1 cellular context compared by ENCODE assay signal in genomic region chr5:181188700-181189362, GRCh38.
TF ChIP-seq lines count a peak whose summit lies in the region.

No MANE protein-coding gene starts in this region.

TF ChIP-seq in HepG2, 621 proteins besides CTCF, POLR2A, EP300 and RAD21 (continued from another document and continues in another):
- TF ChIP-seq ZNF644 (CRISPR knock-in tag; IDR thresholded peaks at IDR 0.05; ENCODE audit: low read depth) (no peak), KLF12 (CRISPR knock-in tag; IDR thresholded peaks at IDR 0.05; ENCODE audit: borderline replicate concordance) (no peak), PHF8 (CRISPR knock-in tag; IDR thresholded peaks at IDR 0.05) (peak; percentile 41), ZNF615 (CRISPR knock-in tag; IDR thresholded peaks at IDR 0.05; ENCODE audit: borderline replicate concordance) (0 out of 2 replicates have a peak, but pooled peaks have one; percentile 17), ELF4 (CRISPR knock-in tag; IDR thresholded peaks at IDR 0.05; ENCODE audit: borderline replicate concordance) (no peak), MYC (CRISPR knock-in tag; IDR thresholded peaks at IDR 0.05; ENCODE audit: borderline replicate concordance) (0 out of 2 replicates have a peak, but pooled peaks have one; percentile 4), ESRRA (CRISPR knock-in tag; IDR thresholded peaks at IDR 0.05; ENCODE audit: low read depth) (no peak), RNF2 (conservative IDR thresholded peaks at IDR 0.05; ENCODE audit: low read depth) (no peak), ZSCAN31 (CRISPR knock-in tag; IDR thresholded peaks at IDR 0.05; ENCODE audit: low read depth) (no peak; the same call in 1 of the 2 replicates), WIZ (CRISPR knock-in tag; IDR thresholded peaks at IDR 0.05) (no peak), TFE3 (CRISPR knock-in tag; IDR thresholded peaks at IDR 0.05) (no peak), ZNF383 (CRISPR knock-in tag; IDR thresholded peaks at IDR 0.05; ENCODE audit: borderline replicate concordance) (no peak), TFDP1 (CRISPR knock-in tag; IDR thresholded peaks at IDR 0.05; ENCODE audit: borderline replicate concordance) (no peak), PTBP1 (IDR thresholded peaks at IDR 0.05; ENCODE audit: low read depth, low read length, poor library complexity, severe bottlenecking) (no peak), SNAPC4 (CRISPR knock-in tag; IDR thresholded peaks at IDR 0.05) (0 out of 2 replicates have a peak, but pooled peaks have one; percentile 7), YEATS2 (CRISPR knock-in tag; IDR thresholded peaks at IDR 0.05; ENCODE audit: borderline replicate concordance) (no peak), TRAFD1 (CRISPR knock-in tag; IDR thresholded peaks at IDR 0.05; ENCODE audit: borderline replicate concordance) (no peak), ZNF33A (CRISPR knock-in tag; IDR thresholded peaks at IDR 0.05; ENCODE audit: borderline replicate concordance) (no peak), CHCHD3 (CRISPR knock-in tag; IDR thresholded peaks at IDR 0.05) (no peak), ATM (IDR thresholded peaks at IDR 0.05; ENCODE audit: borderline replicate concordance) (no peak), ZNF337 (CRISPR knock-in tag; IDR thresholded peaks at IDR 0.05; ENCODE audit: borderline replicate concordance, low read depth) (no peak), CREBL2 (CRISPR knock-in tag; IDR thresholded peaks at IDR 0.05; ENCODE audit: borderline replicate concordance) (no peak), MTF2 (CRISPR knock-in tag; IDR thresholded peaks at IDR 0.05; ENCODE audit: borderline replicate concordance) (no peak), ZMYM4 (CRISPR knock-in tag; IDR thresholded peaks at IDR 0.05) (no peak), ZNF232 (CRISPR knock-in tag; IDR thresholded peaks at IDR 0.05; ENCODE audit: borderline replicate concordance) (0 out of 2 replicates have a peak, but pooled peaks have one; percentile 17), PREB (CRISPR knock-in tag; IDR thresholded peaks at IDR 0.05) (no peak), POLR2G (IDR thresholded peaks at IDR 0.05; ENCODE audit: low read depth, low read length) (no peak), ZNF503 (CRISPR knock-in tag; IDR thresholded peaks at IDR 0.05) (no peak), ZNF44 (CRISPR knock-in tag; IDR thresholded peaks at IDR 0.05) (no peak), ZNF710 (CRISPR knock-in tag; IDR thresholded peaks at IDR 0.05; ENCODE audit: borderline replicate concordance) (no peak), MLLT10 (CRISPR knock-in tag; IDR thresholded peaks at IDR 0.05) (no peak), SP1 (IDR thresholded peaks at IDR 0.05) (no peak), SP1 (CRISPR knock-in tag; IDR thresholded peaks at IDR 0.05) (no peak), PRMT3 (CRISPR knock-in tag; IDR thresholded peaks at IDR 0.05; ENCODE audit: borderline replicate concordance, low read depth) (no peak), ZNF766 (CRISPR knock-in tag; IDR thresholded peaks at IDR 0.05; ENCODE audit: borderline replicate concordance) (no peak; the same call in 1 of the 2 replicates), NONO (IDR thresholded peaks at IDR 0.05) (no peak), NONO (CRISPR knock-in tag; conservative IDR thresholded peaks at IDR 0.05) (no peak), MXI1 (IDR thresholded peaks at IDR 0.05; ENCODE audit: borderline replicate concordance, low read depth, low read length) (no peak), ISX (CRISPR knock-in tag; conservative IDR thresholded peaks at IDR 0.05) (no peak), BRF2 (CRISPR knock-in tag; IDR thresholded peaks at IDR 0.05) (no peak), ZNF772 (CRISPR knock-in tag; IDR thresholded peaks at IDR 0.05) (no peak), ARID5B (CRISPR knock-in tag; IDR thresholded peaks at IDR 0.05) (no peak), MIXL1 (CRISPR knock-in tag; IDR thresholded peaks at IDR 0.05) (no peak)
